In the genomic region with DNA sequence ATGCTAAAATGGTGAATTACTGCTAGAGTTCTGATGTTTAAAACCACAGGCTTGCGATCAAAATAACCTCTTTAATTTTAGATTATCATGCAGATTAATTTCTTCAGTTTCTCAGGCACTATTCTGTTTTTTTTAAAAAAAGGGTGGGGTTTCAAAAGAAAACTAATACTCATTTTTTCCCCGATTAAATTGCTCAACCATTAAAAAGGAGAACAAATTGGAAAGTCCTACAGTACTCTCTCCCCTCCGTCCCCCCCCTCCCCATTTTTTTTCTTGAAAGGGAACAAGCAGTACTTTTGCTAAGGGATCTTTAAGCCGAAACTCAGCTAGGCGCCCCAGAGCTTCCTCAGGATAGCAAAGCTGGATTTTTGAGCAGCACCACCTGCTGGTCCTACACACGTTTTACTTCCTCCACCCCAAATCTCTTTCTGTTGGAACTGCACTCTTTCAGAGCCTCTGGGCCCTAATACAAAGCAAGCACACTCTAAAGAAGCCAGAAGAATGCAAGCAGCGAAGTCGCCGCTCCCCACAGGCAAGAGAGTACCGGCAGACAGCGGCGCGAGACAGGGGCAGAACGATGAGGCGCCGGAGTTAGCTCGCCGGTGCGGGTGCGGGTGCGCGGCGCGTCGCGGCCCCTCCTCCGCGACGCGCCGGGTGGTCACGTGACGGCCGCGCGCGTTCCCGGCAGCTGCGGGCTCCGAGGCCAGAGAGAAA, we compare ENCODE assay signal across 8 cellular contexts. TPM values are rescaled to one million over a fixed set of nuclear protein-coding genes. Genes with fewer than 3 reads are reported as not detected.
A peak's percentile ranks its signal among the peaks of the same experiment; 100 is the strongest.
DNase-seq lines count a peak whose midpoint lies in the region; ATAC-seq and TF ChIP-seq lines count a peak whose summit lies in the region.

A gene with protein sequence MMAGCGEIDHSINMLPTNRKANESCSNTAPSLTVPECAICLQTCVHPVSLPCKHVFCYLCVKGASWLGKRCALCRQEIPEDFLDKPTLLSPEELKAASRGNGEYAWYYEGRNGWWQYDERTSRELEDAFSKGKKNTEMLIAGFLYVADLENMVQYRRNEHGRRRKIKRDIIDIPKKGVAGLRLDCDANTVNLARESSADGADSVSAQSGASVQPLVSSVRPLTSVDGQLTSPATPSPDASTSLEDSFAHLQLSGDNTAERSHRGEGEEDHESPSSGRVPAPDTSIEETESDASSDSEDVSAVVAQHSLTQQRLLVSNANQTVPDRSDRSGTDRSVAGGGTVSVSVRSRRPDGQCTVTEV (plus strand): TSS at position 687 of the 714 bp plus-strand sequence. CDS start 13,475 bp downstream, outside the sequence.

- peak; percentile 79 for TF ChIP-seq CTCF in GM12872 (IDR thresholded peaks at IDR 0.05; ENCODE audit: insufficient read depth, low read depth, low read length)
- peak; percentile 80 for TF ChIP-seq CTCF in type B pancreatic cell (conservative IDR thresholded peaks at IDR 0.05)

- intact Hi-C loops in left cardiac atrium (cut with DNase I): no loop called here
- intact Hi-C loops in posterior cingulate gyrus (cut with DNase I): loop anchor here (5.0 kb wide), 1 partner anchor 251 kb away; a partner anchor contains a TSS

- H3K4me1 Mint-ChIP-seq in type B pancreatic cell (ENCODE audit: unreplicated experiment): peaks cover 19% of the 10 kb centered on the region

- DNase-seq in NCI-H1105 (lab: John Stamatoyannopoulos, UW) (peak; percentile 92), SW480 (ENCODE audit: low spot score) (peak; percentile 87), left cardiac atrium (peak; percentile 84), posterior cingulate gyrus (peak; percentile 74 to 96 (median 76)), type B pancreatic cell (ENCODE audit: extremely low spot score, unreplicated experiment) (no peak)

- H3K27me3 Mint-ChIP-seq in type B pancreatic cell: peaks cover 3% of the 10 kb centered on the region

- peak within 1 kb of the TSS; percentile 100 for H3K27ac ChIP-seq in adipose tissue (ENCODE audit: low read depth, low read length)

- H3K4me3 Mint-ChIP-seq in type B pancreatic cell: peak within 1 kb of the TSS; percentile 98

- H3K27ac Mint-ChIP-seq in type B pancreatic cell: peak within 1 kb of the TSS; percentile 98

- H3K9me3 Mint-ChIP-seq in type B pancreatic cell: no peaks in the 10 kb centered on the region

- 0 to 1% (median 0%) methylated on average over 39 to 40 of the region's 40 CpGs for WGBS in adipose tissue, 3 donors

- ATAC-seq in HG02678 (IDR thresholded peaks at IDR 0.05; ENCODE audit: unreplicated experiment): peak; percentile 82
- peak; percentile 95 to 96 for ATAC-seq in left cardiac atrium

- peaks cover 4% of the 10 kb centered on the region for H3K36me3 Mint-ChIP-seq in type B pancreatic cell

RNA-seq across cellular contexts. Expression of the gene that starts here (rescaled TPM):
- polyA plus RNA-seq in adipose tissue: 10 to 100 TPM; 12.0 to 60.3 (median 34.3) TPM
- total RNA-seq in left cardiac atrium (10 to 100 TPM; 36.8 to 44.9 TPM), type B pancreatic cell (ENCODE audit: low replicate concordance) (32.3 and 46.8 TPM in 2 replicates)
